Comparison of ENCODE assay signal across 21 cellular contexts in the genomic region with DNA sequence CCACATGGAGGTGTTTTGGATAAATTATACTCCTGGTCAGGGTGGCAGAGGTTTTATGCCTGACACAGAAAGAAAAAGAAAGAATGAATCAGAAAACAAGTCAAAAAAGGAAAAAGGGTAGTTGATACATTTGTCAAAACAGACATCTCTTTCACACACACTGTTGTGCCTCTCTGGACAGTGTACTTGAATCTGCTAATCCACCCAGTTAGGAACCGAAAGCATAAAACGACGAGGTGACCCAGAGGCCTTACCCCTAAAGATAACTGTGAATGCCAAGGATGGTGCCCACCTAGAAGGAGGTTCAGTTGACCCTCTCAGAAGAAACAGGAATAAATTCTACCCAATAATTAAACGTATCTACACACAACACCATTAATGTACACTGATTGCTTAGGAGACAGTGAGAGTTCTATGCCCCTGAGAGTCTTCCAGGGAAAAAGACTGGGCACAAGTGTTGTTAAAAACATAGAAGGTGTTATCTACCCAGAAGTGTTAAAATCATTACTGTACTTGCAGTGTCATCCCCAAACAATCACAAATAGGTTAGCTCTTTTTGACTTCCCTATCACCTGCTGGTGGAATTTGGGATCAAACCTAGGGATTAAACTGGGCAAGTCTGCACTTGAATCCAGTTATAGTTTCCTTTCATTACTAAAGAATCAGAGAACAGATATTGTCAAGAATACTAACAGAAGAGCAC.
DNase-seq lines count a peak whose midpoint lies in the region; ATAC-seq and TF ChIP-seq lines count a peak whose summit lies in the region.
"Had no signal": no experiment of that assay in that cellular context is flagged by ENCODE, and none has a peak within 500 bp of the region (broad histone marks: within the 10 kb centered on the region; RNA-seq: fewer than 3 reads in every experiment).

No MANE protein-coding gene starts in this region.

- TF ChIP-seq CTCF in MCF 10A (IDR thresholded peaks at IDR 0.05; ENCODE audit: unreplicated experiment) (no peak), breast epithelium (IDR thresholded peaks at IDR 0.05) (no peak), brain (conservative IDR thresholded peaks at IDR 0.05) (no peak), type B pancreatic cell (conservative IDR thresholded peaks at IDR 0.05) (peak; percentile 45)

- DNase-seq in MCF 10A (ENCODE audit: unreplicated experiment): no peak
- DNase-seq in breast epithelium (ENCODE audit: low spot score in 2 of 2): no peak
- DNase-seq in glomerular visceral epithelial cell (ENCODE audit: extremely low spot score): peak; percentile 8
- DNase-seq in type B pancreatic cell (ENCODE audit: extremely low spot score, unreplicated experiment): no peak
- DNase-seq in occipital lobe (lab: John Stamatoyannopoulos, UW): no peak
- DNase-seq in stimulated activated naive CD4-positive, alpha-beta T cell treated with Interleukin-2 at 50 U/mL for 16 hours (lab: John Stamatoyannopoulos, UW): no peak
- DNase-seq: CD4-positive, alpha-beta T cell; DMS79; Karpas-422; NCI-H1105; Peyer's patch; retina had no signal

- H3K36me3 ChIP-seq in breast epithelium: no peaks in the 10 kb centered on the region
- H3K36me3 ChIP-seq: neutrophil, Peyer's patch, thoracic aorta had no signal

- H3K9me3 ChIP-seq in breast epithelium: no peaks in the 10 kb centered on the region
- H3K9me3 ChIP-seq: neutrophil, Peyer's patch, thoracic aorta had no signal

- H3K4me3 Mint-ChIP-seq in MCF 10A (ENCODE audit: unreplicated experiment): no peak overlapping the region
- peak overlapping the region in 1 of 5 experiments; percentile 18 for H3K4me3 Mint-ChIP-seq in brain
- H3K4me3 Mint-ChIP-seq in type B pancreatic cell: no peak overlapping the region
- H3K4me3 Mint-ChIP-seq: activated naive CD8-positive, alpha-beta T cell; activated T-helper 1 cell treated with anti-CD3 and anti-CD28 coated beads, Interleukin-12 subunit alpha, Interleukin-12 subunit beta, Interleukin-2, Interleukin-4 antibody, amounts not matched to agents 30 ng/mL and 10 ng/mL and 1 ng/mL, durations not matched to agents 14 hours and 24 hours and 36 hours; CD4-positive, alpha-beta T cell; stimulated activated effector memory CD8-positive, alpha-beta T cell treated with anti-CD3 and anti-CD28 coated beads, Interleukin-12 subunit alpha, Interleukin-12 subunit beta, amount 100 ng/mL, for 72 hours had no signal

- intact Hi-C loops in MCF 10A (cut with micrococcal nuclease): no loop called here
- intact Hi-C loops in breast epithelium (cut with DNase I; ENCODE audit: low total_unique reads): no loop called here

- no peak for ATAC-seq in GM18868 (IDR thresholded peaks at IDR 0.05; ENCODE audit: unreplicated experiment)
- ATAC-seq: activated CD4-positive, CD25-positive, alpha-beta regulatory T cell treated with anti-CD3 and anti-CD28 coated beads, Interleukin-2, amount 50 U/mL, for 24 hours; stimulated activated effector memory CD8-positive, alpha-beta T cell treated with anti-CD3 and anti-CD28 coated beads, Interleukin-12 subunit alpha, Interleukin-12 subunit beta, amount 100 ng/mL, for 72 hours had no signal

- POLR2A ChIA-PET in MCF 10A (lab: Yijun Ruan, JAX): interaction anchor here (0.6 kb wide), 1 partner anchor 961 kb away, joined by 3 read pairs; no protein-coding TSS in a partner anchor

- H3K4me3 ChIP-seq in breast epithelium: no peak overlapping the region
- H3K4me3 ChIP-seq: coronary artery, Peyer's patch, thoracic aorta had no signal

- no peaks in the 10 kb centered on the region for H3K27me3 ChIP-seq in breast epithelium
- H3K27me3 ChIP-seq: neutrophil, Peyer's patch had no signal

- H3K9me3 Mint-ChIP-seq in MCF 10A (ENCODE audit: unreplicated experiment): no peaks in the 10 kb centered on the region
- no peaks in the 10 kb centered on the region for H3K9me3 Mint-ChIP-seq in brain
- H3K9me3 Mint-ChIP-seq in type B pancreatic cell: no peaks in the 10 kb centered on the region
- H3K9me3 Mint-ChIP-seq: activated T-helper 1 cell treated with anti-CD3 and anti-CD28 coated beads, Interleukin-12 subunit alpha, Interleukin-12 subunit beta, Interleukin-2, Interleukin-4 antibody, amounts not matched to agents 30 ng/mL and 10 ng/mL and 1 ng/mL, durations not matched to agents 14 hours and 24 hours and 36 hours; CD4-positive, alpha-beta T cell; stimulated activated effector memory CD8-positive, alpha-beta T cell treated with anti-CD3 and anti-CD28 coated beads, Interleukin-12 subunit alpha, Interleukin-12 subunit beta, amount 100 ng/mL, for 72 hours had no signal

- peaks cover 18% of the 10 kb centered on the region for H3K4me1 Mint-ChIP-seq in MCF 10A (ENCODE audit: insufficient read depth, unreplicated experiment)
- peaks cover 32% of the 10 kb centered on the region for H3K4me1 Mint-ChIP-seq in brain
- H3K4me1 Mint-ChIP-seq in type B pancreatic cell (ENCODE audit: unreplicated experiment): peaks cover 7% of the 10 kb centered on the region
- H3K4me1 Mint-ChIP-seq: stimulated activated effector memory CD8-positive, alpha-beta T cell treated with anti-CD3 and anti-CD28 coated beads, Interleukin-12 subunit alpha, Interleukin-12 subunit beta, amount 100 ng/mL, for 72 hours had no signal

- TF ChIP-seq POLR2A in breast epithelium (IDR thresholded peaks at IDR 0.05): no peak

- H3K36me3 Mint-ChIP-seq in MCF 10A (ENCODE audit: insufficient read depth, unreplicated experiment) (peaks cover 6% of the 10 kb centered on the region), brain (no peaks in the 10 kb centered on the region), type B pancreatic cell (no peaks in the 10 kb centered on the region)
- H3K36me3 Mint-ChIP-seq: activated naive CD8-positive, alpha-beta T cell; stimulated activated effector memory CD8-positive, alpha-beta T cell treated with anti-CD3 and anti-CD28 coated beads, Interleukin-12 subunit alpha, Interleukin-12 subunit beta, amount 100 ng/mL, for 72 hours had no signal

- no peak overlapping the region for H3K27ac ChIP-seq in breast epithelium
- H3K27ac ChIP-seq: coronary artery, neutrophil, Peyer's patch, thoracic aorta had no signal

- CTCF ChIA-PET in MCF 10A (lab: Yijun Ruan, JAX): interaction anchor here (0.7 to 1.0 kb wide), 2 partner anchors 20 to 406 kb away, joined by 3 read pairs; no protein-coding TSS in a partner anchor

- no peaks in the 10 kb centered on the region for H3K27me3 Mint-ChIP-seq in MCF 10A (ENCODE audit: insufficient read depth, unreplicated experiment)
- no peaks in the 10 kb centered on the region for H3K27me3 Mint-ChIP-seq in brain
- peaks cover 4% of the 10 kb centered on the region for H3K27me3 Mint-ChIP-seq in type B pancreatic cell

- H3K27ac Mint-ChIP-seq in MCF 10A (ENCODE audit: low read depth, unreplicated experiment) (peak overlapping the region; percentile 20), brain (peak overlapping the region in 4 of 5 experiments; percentile 8 to 54 (median 28)), type B pancreatic cell (no peak overlapping the region)
- H3K27ac Mint-ChIP-seq: activated naive CD8-positive, alpha-beta T cell; activated T-helper 1 cell treated with anti-CD3 and anti-CD28 coated beads, Interleukin-12 subunit alpha, Interleukin-12 subunit beta, Interleukin-2, Interleukin-4 antibody, amounts not matched to agents 30 ng/mL and 10 ng/mL and 1 ng/mL, durations not matched to agents 14 hours and 24 hours and 36 hours; CD4-positive, alpha-beta T cell; stimulated activated effector memory CD8-positive, alpha-beta T cell treated with anti-CD3 and anti-CD28 coated beads, Interleukin-12 subunit alpha, Interleukin-12 subunit beta, amount 100 ng/mL, for 72 hours had no signal

- BruUV-seq in MCF 10A (replicated peaks; lab: Mats Ljungman, UMichigan): no TSS peak

- no peaks in the 10 kb centered on the region for H3K4me1 ChIP-seq in breast epithelium
- H3K4me1 ChIP-seq: Peyer's patch had no signal
